Comparison of ENCODE assay signal across 1 cellular context in the genomic region with DNA sequence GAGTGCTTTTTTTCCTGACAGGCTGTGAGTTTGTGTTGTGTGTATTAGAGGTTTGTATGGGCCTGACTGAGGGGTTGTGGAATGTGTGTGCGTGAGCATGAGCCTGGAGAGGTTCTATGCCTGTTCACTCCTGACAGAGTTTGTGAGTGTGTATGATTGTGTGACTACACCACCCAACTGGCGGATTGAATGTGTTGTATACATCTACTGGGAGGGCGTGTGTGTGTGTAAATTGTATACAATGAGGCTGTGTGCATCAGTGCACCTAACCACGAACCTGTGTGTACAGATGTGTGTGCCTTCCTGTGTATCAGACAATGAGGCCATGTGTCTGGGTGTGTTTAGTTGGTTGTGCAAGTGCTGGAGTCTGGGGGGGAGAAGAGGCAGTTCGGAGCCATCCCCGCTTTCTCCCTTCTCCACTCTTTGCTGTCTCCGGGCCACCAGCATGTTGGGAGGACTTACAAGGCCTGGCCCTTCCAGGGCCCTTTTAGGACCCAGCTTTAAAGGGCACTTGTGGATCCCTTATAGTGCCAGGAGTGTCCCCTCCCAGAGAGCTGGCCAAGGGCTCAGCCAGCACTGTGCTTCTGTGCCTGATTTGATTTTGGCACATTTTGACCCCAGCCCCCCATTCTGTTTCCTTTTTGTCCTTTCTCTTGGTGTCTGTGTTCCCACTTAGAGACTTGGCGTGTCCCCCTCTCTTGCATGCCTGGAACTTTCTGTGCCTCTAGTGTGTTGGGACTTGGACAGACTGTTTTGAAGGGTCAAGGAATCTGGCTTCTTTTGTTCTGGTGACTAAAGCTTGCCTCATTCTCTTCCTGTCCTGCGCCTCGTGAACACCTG.
TF ChIP-seq lines count a peak whose summit lies in the region.

No MANE protein-coding gene starts in this region.

TF ChIP-seq in HCT116, 20 proteins besides CTCF, POLR2A, EP300 and RAD21 (continued from another document):
- TF ChIP-seq, protein P1, sequence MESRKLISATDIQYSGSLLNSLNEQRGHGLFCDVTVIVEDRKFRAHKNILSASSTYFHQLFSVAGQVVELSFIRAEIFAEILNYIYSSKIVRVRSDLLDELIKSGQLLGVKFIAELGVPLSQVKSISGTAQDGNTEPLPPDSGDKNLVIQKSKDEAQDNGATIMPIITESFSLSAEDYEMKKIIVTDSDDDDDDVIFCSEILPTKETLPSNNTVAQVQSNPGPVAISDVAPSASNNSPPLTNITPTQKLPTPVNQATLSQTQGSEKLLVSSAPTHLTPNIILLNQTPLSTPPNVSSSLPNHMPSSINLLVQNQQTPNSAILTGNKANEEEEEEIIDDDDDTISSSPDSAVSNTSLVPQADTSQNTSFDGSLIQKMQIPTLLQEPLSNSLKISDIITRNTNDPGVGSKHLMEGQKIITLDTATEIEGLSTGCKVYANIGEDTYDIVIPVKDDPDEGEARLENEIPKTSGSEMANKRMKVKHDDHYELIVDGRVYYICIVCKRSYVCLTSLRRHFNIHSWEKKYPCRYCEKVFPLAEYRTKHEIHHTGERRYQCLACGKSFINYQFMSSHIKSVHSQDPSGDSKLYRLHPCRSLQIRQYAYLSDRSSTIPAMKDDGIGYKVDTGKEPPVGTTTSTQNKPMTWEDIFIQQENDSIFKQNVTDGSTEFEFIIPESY (IDR thresholded peaks at IDR 0.05; ENCODE audit: extremely low read depth, insufficient replicate concordance, low read length), result no peak
- TF ChIP-seq, protein P2, sequence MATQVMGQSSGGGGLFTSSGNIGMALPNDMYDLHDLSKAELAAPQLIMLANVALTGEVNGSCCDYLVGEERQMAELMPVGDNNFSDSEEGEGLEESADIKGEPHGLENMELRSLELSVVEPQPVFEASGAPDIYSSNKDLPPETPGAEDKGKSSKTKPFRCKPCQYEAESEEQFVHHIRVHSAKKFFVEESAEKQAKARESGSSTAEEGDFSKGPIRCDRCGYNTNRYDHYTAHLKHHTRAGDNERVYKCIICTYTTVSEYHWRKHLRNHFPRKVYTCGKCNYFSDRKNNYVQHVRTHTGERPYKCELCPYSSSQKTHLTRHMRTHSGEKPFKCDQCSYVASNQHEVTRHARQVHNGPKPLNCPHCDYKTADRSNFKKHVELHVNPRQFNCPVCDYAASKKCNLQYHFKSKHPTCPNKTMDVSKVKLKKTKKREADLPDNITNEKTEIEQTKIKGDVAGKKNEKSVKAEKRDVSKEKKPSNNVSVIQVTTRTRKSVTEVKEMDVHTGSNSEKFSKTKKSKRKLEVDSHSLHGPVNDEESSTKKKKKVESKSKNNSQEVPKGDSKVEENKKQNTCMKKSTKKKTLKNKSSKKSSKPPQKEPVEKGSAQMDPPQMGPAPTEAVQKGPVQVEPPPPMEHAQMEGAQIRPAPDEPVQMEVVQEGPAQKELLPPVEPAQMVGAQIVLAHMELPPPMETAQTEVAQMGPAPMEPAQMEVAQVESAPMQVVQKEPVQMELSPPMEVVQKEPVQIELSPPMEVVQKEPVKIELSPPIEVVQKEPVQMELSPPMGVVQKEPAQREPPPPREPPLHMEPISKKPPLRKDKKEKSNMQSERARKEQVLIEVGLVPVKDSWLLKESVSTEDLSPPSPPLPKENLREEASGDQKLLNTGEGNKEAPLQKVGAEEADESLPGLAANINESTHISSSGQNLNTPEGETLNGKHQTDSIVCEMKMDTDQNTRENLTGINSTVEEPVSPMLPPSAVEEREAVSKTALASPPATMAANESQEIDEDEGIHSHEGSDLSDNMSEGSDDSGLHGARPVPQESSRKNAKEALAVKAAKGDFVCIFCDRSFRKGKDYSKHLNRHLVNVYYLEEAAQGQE (IDR thresholded peaks at IDR 0.05; ENCODE audit: low read depth), result no peak
